15 cellular contexts compared by ENCODE assay signal in genomic region chr11:60942970-60943565, GRCh38. TPM values are rescaled to one million over a fixed set of nuclear protein-coding genes. Genes with fewer than 3 reads are reported as not detected.
DNase-seq lines count a peak whose midpoint lies in the region; ATAC-seq and TF ChIP-seq lines count a peak whose summit lies in the region.
"Had no signal": no experiment of that assay in that cellular context is flagged by ENCODE, and none has a peak within 500 bp of the region (broad histone marks: within the 10 kb centered on the region; RNA-seq: fewer than 3 reads in every experiment).

No MANE protein-coding gene starts in this region.

- peak overlapping the region; percentile 10 for H3K27ac ChIP-seq in lower lobe of right lung
- H3K27ac ChIP-seq in naive thymus-derived CD4-positive, alpha-beta T cell (ENCODE audit: low read depth, low read length): no peak overlapping the region
- H3K27ac ChIP-seq: hepatocyte had no signal

- H3K4me1 Mint-ChIP-seq in CD14-positive monocyte: peaks cover 34% of the 10 kb centered on the region
- H3K4me1 Mint-ChIP-seq in naive thymus-derived CD4-positive, alpha-beta T cell: peaks cover 0 to 14% (median 0%) of the 10 kb centered on the region in 7 donors

- peaks cover 22% of the 10 kb centered on the region for H3K4me1 ChIP-seq in lower lobe of right lung
- H3K4me1 ChIP-seq in naive thymus-derived CD4-positive, alpha-beta T cell (ENCODE audit: control insufficient read depth in 2 of 2, insufficient read depth in 2 of 2, low read length in 2 of 2): no peaks in the 10 kb centered on the region
- H3K4me1 ChIP-seq: BE2C had no signal

- TF ChIP-seq CTCF in CD14-positive monocyte (IDR thresholded peaks at IDR 0.05) (no peak), lower lobe of right lung (IDR thresholded peaks at IDR 0.05) (no peak)

- intact Hi-C loops in CD14-positive monocyte (cut with micrococcal nuclease) (no loop called here), lower lobe of right lung (cut with DNase I) (no loop called here)
- intact Hi-C loops in naive thymus-derived CD4-positive, alpha-beta T cell (cut with micrococcal nuclease): no loop called here

- H3K4me3 Mint-ChIP-seq in CD14-positive monocyte: peak overlapping the region in 1 of 2 donors; percentile 9
- no peak overlapping the region for H3K4me3 Mint-ChIP-seq in naive thymus-derived CD4-positive, alpha-beta T cell
- H3K4me3 Mint-ChIP-seq: activated naive CD8-positive, alpha-beta T cell treated with anti-CD3 and anti-CD28 coated beads, Interleukin-2, amount 10 ng/mL, durations not matched to agents 7 days and 5 days; effector memory CD8-positive, alpha-beta T cell; T-helper 17 cell had no signal

- H3K9me3 Mint-ChIP-seq in CD14-positive monocyte: peaks cover 0 to 5% (median 0%) of the 10 kb centered on the region in 7 donors
- H3K9me3 Mint-ChIP-seq in naive thymus-derived CD4-positive, alpha-beta T cell: no peaks in the 10 kb centered on the region
- H3K9me3 Mint-ChIP-seq: activated naive CD8-positive, alpha-beta T cell treated with anti-CD3 and anti-CD28 coated beads, Interleukin-2, amount 10 ng/mL, durations not matched to agents 7 days and 5 days; effector memory CD8-positive, alpha-beta T cell had no signal

- ATAC-seq in lower lobe of right lung (peak; percentile 21 to 64), HG03520 (IDR thresholded peaks at IDR 0.05; ENCODE audit: unreplicated experiment) (no peak), HG03108 (IDR thresholded peaks at IDR 0.05; ENCODE audit: unreplicated experiment) (no peak)
- no peak for ATAC-seq in naive thymus-derived CD4-positive, alpha-beta T cell
- ATAC-seq: effector memory CD8-positive, alpha-beta T cell; K562; T-helper 17 cell had no signal

- H3K36me3 ChIP-seq in lower lobe of right lung: peaks cover 90% of the 10 kb centered on the region
- H3K36me3 ChIP-seq in naive thymus-derived CD4-positive, alpha-beta T cell (ENCODE audit: control insufficient read depth in 2 of 3, insufficient read depth in 3 of 3, low read length in 3 of 3): peaks cover 0 to 28% (median 4%) of the 10 kb centered on the region in 3 experiments
- H3K36me3 ChIP-seq: BE2C had no signal

- no peaks in the 10 kb centered on the region for H3K9me3 ChIP-seq in lower lobe of right lung
- no peaks in the 10 kb centered on the region for H3K9me3 ChIP-seq in naive thymus-derived CD4-positive, alpha-beta T cell (ENCODE audit: control insufficient read depth in 2 of 3, low read length in 3 of 3)
- H3K9me3 ChIP-seq: BE2C had no signal

- H3K36me3 Mint-ChIP-seq in CD14-positive monocyte: peaks cover 98 to 100% of the 10 kb centered on the region in 2 donors
- peaks cover 0 to 43% (median 4%) of the 10 kb centered on the region in 5 donors for H3K36me3 Mint-ChIP-seq in naive thymus-derived CD4-positive, alpha-beta T cell

- CTCF ChIA-PET in naive thymus-derived CD4-positive, alpha-beta T cell (lab: Charles Lee): interaction anchor here (0.5 to 1.0 kb wide), 3 partner anchors 28 to 500 kb away, joined by 3 to 4 read pairs (median 4); no protein-coding TSS in a partner anchor

- H3K27me3 ChIP-seq in lower lobe of right lung (ENCODE audit: low read depth): no peaks in the 10 kb centered on the region
- H3K27me3 ChIP-seq in naive thymus-derived CD4-positive, alpha-beta T cell (ENCODE audit: control insufficient read depth in 2 of 2, insufficient read depth in 2 of 2, low read length in 2 of 2): no peaks in the 10 kb centered on the region
- H3K27me3 ChIP-seq: BE2C, hepatocyte had no signal

- POLR2A ChIA-PET in naive thymus-derived CD4-positive, alpha-beta T cell (lab: Charles Lee): interaction anchor here (0.9 kb wide), 1 partner anchor 245 kb away, joined by 3 read pairs; no protein-coding TSS in a partner anchor

- DNase-seq in CD14-positive monocyte (ENCODE audit: low spot score) (peak; percentile 41), NCI-H128 (lab: John Stamatoyannopoulos, UW; ENCODE audit: unreplicated experiment) (peak; percentile 30), SHP77 treated with DMSO at 0.1 percent for 48 hours (lab: John Stamatoyannopoulos, UW) (peak; percentile 54), lower lobe of right lung (no peak), A172 (ENCODE audit: low spot score) (no peak)
- no peak for DNase-seq in naive thymus-derived CD4-positive, alpha-beta T cell
- DNase-seq: activated naive CD8-positive, alpha-beta T cell treated with anti-CD3 and anti-CD28 coated beads, Interleukin-2, amount 10 ng/mL, durations not matched to agents 7 days and 5 days; BE2C; effector memory CD8-positive, alpha-beta T cell; HCEC 1CT; T-helper 17 cell had no signal

- peaks cover 4 to 6% (median 6%) of the 10 kb centered on the region in 3 donors for H3K27me3 Mint-ChIP-seq in CD14-positive monocyte (ENCODE audit: low read depth in 3 of 3)
- peaks cover 0 to 3% (median 0%) of the 10 kb centered on the region in 5 donors for H3K27me3 Mint-ChIP-seq in naive thymus-derived CD4-positive, alpha-beta T cell

- no peak overlapping the region for H3K27ac Mint-ChIP-seq in CD14-positive monocyte
- peak overlapping the region in 1 of 9 donors; percentile 14 for H3K27ac Mint-ChIP-seq in naive thymus-derived CD4-positive, alpha-beta T cell
- H3K27ac Mint-ChIP-seq: activated naive CD8-positive, alpha-beta T cell treated with anti-CD3 and anti-CD28 coated beads, Interleukin-2, amount 10 ng/mL, durations not matched to agents 7 days and 5 days had no signal

- H3K4me3 ChIP-seq in lower lobe of right lung: no peak overlapping the region
- H3K4me3 ChIP-seq in naive thymus-derived CD4-positive, alpha-beta T cell (ENCODE audit: low read length): no peak overlapping the region
- H3K4me3 ChIP-seq: hepatocyte, K562 had no signal

RNA-seq across cellular contexts. Expression of gene SLC15A3, which starts 8.9 kb away (rescaled TPM):
- 10 to 100 TPM; 27.1 to 35.0 TPM for polyA plus RNA-seq in CD14-positive monocyte
- total RNA-seq in lower lobe of right lung: 199 TPM
- total RNA-seq in naive thymus-derived CD4-positive, alpha-beta T cell: 100 to 1,000 TPM in 1 of 5 experiments, 10 to 100 TPM in 3, 1 to 10 TPM in 1; 2.9 to 101 (median 10.8) TPM
- 1 to 10 TPM in 1 of 2 donors, under 1 TPM in 1; 0.85 to 2.6 TPM for polyA plus RNA-seq in naive thymus-derived CD4-positive, alpha-beta T cell
- total RNA-seq in A172 (2014; rRNA removed; shearing (Covaris generic)): 6.5 and 9.9 TPM in 2 replicates

RNA-seq across cellular contexts. Expression of gene TMEM132A, which starts 18.8 kb away (rescaled TPM):
- under 1 TPM; 0.21 to 0.31 TPM for polyA plus RNA-seq in CD14-positive monocyte
- total RNA-seq in lower lobe of right lung: 13.9 TPM
- total RNA-seq in naive thymus-derived CD4-positive, alpha-beta T cell: under 1 TPM in 2 of 5 experiments, not detected in 3; 0.57 to 0.58 TPM
- not detected for polyA plus RNA-seq in naive thymus-derived CD4-positive, alpha-beta T cell
- total RNA-seq in A172 (2014; rRNA removed; shearing (Covaris generic)): 132 and 170 TPM in 2 replicates
- total RNA-seq: T-helper 17 cell had no signal

RNA-seq across cellular contexts. Expression of gene CD6, which starts 28.4 kb away (rescaled TPM):
- polyA plus RNA-seq in CD14-positive monocyte: under 1 TPM; 0.39 TPM
- total RNA-seq in lower lobe of right lung: 6.1 TPM
- total RNA-seq in naive thymus-derived CD4-positive, alpha-beta T cell: 100 to 1,000 TPM; 361 to 653 (median 430) TPM
- polyA plus RNA-seq in naive thymus-derived CD4-positive, alpha-beta T cell: 100 to 1,000 TPM; 195 to 303 TPM
- not detected in 2 replicates for total RNA-seq in A172 (2014; rRNA removed; shearing (Covaris generic))
- polyA plus RNA-seq: hepatocyte, K562 had no signal

RNA-seq across cellular contexts. Expression of gene TMEM109, which starts 29.1 kb away (rescaled TPM):
- polyA plus RNA-seq in CD14-positive monocyte: 100 to 1,000 TPM; 110 to 112 TPM
- total RNA-seq in lower lobe of right lung: 142 TPM
- 10 to 100 TPM; 49.8 to 99.8 (median 56.9) TPM for total RNA-seq in naive thymus-derived CD4-positive, alpha-beta T cell
- 100 to 1,000 TPM; 208 to 287 TPM for polyA plus RNA-seq in naive thymus-derived CD4-positive, alpha-beta T cell
- total RNA-seq in A172 (2014; rRNA removed; shearing (Covaris generic)): 46.9 and 92.9 TPM in 2 replicates

RNA-seq across cellular contexts. Expression of gene PRPF19, which starts 36.7 kb away (rescaled TPM):
- polyA plus RNA-seq in CD14-positive monocyte: 10 to 100 TPM in 1 of 2 donors, 1 to 10 TPM in 1; 7.8 to 12.2 TPM
- 58.1 TPM for total RNA-seq in lower lobe of right lung
- 100 to 1,000 TPM in 1 of 5 experiments, 10 to 100 TPM in 4; 72.8 to 139 (median 85.6) TPM for total RNA-seq in naive thymus-derived CD4-positive, alpha-beta T cell
- polyA plus RNA-seq in naive thymus-derived CD4-positive, alpha-beta T cell: 10 to 100 TPM; 17.9 to 20.0 TPM
- total RNA-seq in A172 (2014; rRNA removed; shearing (Covaris generic)): 56.3 and 63.7 TPM in 2 replicates

Comparison
In these comparisons a context has a peak if more than half of its experiments do, and no peak if none do; other contexts are left out.
1. DNase-seq: peak in CD14-positive monocyte (single experiment), NCI-H128 (single experiment) and SHP77 treated with DMSO at 0.1 percent for 48 hours (single experiment); none in lower lobe of right lung (single experiment), naive thymus-derived CD4-positive, alpha-beta T cell (0 of 9) and A172 (single experiment).
2. ATAC-seq: peak in lower lobe of right lung (2 of 2); none in HG03520 (single experiment), naive thymus-derived CD4-positive, alpha-beta T cell (single experiment) and HG03108 (single experiment).
3. RNA of gene CD6, which starts 28.4 kb away (total RNA-seq): 361 to 653 TPM in naive thymus-derived CD4-positive, alpha-beta T cell; 6.1 TPM in lower lobe of right lung (single experiment) and not detected in A172; every median in the first group is over 10 times any median in the second.